In the genomic region with DNA sequence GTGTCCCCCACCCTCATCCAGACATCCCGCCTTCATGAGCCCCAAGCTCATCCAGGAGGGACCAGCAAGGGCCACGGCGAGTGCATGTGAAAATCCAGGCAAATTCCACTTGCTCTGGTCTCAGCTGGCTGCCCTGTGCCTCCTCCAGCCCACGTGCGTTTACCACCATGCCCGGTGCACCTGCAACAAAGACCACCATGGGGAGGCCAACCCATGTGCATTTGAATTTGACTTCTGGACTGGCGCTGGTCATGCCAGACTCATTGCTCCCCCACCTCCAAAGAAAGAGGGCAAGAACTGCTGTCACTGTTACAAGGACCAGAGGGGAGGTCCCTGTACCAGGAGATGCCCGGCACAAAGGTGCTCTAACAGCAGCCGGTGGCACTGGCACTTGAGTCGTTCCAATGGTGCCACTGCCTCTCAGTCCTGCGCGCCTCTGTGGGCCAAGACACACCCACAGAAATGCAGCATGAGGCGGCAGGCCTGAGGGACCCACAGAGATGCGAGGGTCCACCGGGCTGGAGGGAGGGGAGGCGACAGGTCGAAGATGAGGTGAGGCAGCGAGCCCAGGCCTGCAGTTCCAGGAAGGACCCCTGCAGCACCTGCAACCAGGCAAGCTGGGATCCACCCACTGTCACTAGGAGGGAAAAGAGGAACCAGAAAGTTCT, we compare ENCODE assay signal across 3 cellular contexts.
TF ChIP-seq lines count a peak whose summit lies in the region.

No MANE protein-coding gene starts in this region.

TF ChIP-seq in GM23338, 12 proteins besides CTCF, POLR2A, EP300 and RAD21:
- TF ChIP-seq JUNB (IDR thresholded peaks at IDR 0.05; ENCODE audit: unreplicated experiment) (no peak), STAT1 (IDR thresholded peaks at IDR 0.05; ENCODE audit: unreplicated experiment) (no peak), POLR2AphosphoS5 (IDR thresholded peaks at IDR 0.05; ENCODE audit: low read depth) (no peak), NANOG (IDR thresholded peaks at IDR 0.05; ENCODE audit: borderline replicate concordance) (no peak), ZNF331 (CRISPR knock-in tag; IDR thresholded peaks at IDR 0.05; ENCODE audit: low read depth) (no peak), ZNF114 (CRISPR knock-in tag; IDR thresholded peaks at IDR 0.05) (no peak), EZH2 (IDR thresholded peaks at IDR 0.05; ENCODE audit: low read depth, unreplicated experiment) (no peak), ZNF462 (CRISPR knock-in tag; IDR thresholded peaks at IDR 0.05) (no peak)

TF ChIP-seq in H1, 55 proteins besides CTCF, POLR2A, EP300 and RAD21:
- TF ChIP-seq CEBPB (IDR thresholded peaks at IDR 0.05; ENCODE audit: low read depth, low read length) (no peak), GTF2F1 (IDR thresholded peaks at IDR 0.05; ENCODE audit: borderline replicate concordance, low read depth, low read length) (no peak), GABPA (IDR thresholded peaks at IDR 0.05; ENCODE audit: borderline replicate concordance, insufficient read depth, low read length) (no peak), CTBP2 (IDR thresholded peaks at IDR 0.05; ENCODE audit: borderline replicate concordance, insufficient read depth, insufficient read length, low read length) (no peak), HDAC2 (IDR thresholded peaks at IDR 0.05; ENCODE audit: borderline replicate concordance in 1 of 2, low read depth in 2 of 2, low read length in 2 of 2) (no peak), RFX5 (IDR thresholded peaks at IDR 0.05; ENCODE audit: borderline replicate concordance, low read depth, low read length) (no peak)

TF ChIP-seq in neural cell, 6 proteins besides CTCF, POLR2A, EP300 and RAD21:
- TF ChIP-seq SMC3 (conservative IDR thresholded peaks at IDR 0.05; ENCODE audit: poor library complexity) (no peak), POLR2AphosphoS5 (IDR thresholded peaks at IDR 0.05) (no peak), EZH2 (IDR thresholded peaks at IDR 0.05; ENCODE audit: borderline replicate concordance, insufficient read depth, low read length, poor library complexity, severe bottlenecking) (no peak), TAF1 (IDR thresholded peaks at IDR 0.05; ENCODE audit: low read depth) (no peak), MXI1 (conservative IDR thresholded peaks at IDR 0.05; ENCODE audit: poor library complexity, severe bottlenecking) (no peak)
- TF ChIP-seq, protein P1, sequence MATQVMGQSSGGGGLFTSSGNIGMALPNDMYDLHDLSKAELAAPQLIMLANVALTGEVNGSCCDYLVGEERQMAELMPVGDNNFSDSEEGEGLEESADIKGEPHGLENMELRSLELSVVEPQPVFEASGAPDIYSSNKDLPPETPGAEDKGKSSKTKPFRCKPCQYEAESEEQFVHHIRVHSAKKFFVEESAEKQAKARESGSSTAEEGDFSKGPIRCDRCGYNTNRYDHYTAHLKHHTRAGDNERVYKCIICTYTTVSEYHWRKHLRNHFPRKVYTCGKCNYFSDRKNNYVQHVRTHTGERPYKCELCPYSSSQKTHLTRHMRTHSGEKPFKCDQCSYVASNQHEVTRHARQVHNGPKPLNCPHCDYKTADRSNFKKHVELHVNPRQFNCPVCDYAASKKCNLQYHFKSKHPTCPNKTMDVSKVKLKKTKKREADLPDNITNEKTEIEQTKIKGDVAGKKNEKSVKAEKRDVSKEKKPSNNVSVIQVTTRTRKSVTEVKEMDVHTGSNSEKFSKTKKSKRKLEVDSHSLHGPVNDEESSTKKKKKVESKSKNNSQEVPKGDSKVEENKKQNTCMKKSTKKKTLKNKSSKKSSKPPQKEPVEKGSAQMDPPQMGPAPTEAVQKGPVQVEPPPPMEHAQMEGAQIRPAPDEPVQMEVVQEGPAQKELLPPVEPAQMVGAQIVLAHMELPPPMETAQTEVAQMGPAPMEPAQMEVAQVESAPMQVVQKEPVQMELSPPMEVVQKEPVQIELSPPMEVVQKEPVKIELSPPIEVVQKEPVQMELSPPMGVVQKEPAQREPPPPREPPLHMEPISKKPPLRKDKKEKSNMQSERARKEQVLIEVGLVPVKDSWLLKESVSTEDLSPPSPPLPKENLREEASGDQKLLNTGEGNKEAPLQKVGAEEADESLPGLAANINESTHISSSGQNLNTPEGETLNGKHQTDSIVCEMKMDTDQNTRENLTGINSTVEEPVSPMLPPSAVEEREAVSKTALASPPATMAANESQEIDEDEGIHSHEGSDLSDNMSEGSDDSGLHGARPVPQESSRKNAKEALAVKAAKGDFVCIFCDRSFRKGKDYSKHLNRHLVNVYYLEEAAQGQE (IDR thresholded peaks at IDR 0.05; ENCODE audit: borderline replicate concordance): no peak
